ENCODE assay signal across 8 cellular contexts in genomic region chr17:68455756-68456528, GRCh38. TPM values are rescaled to one million over a fixed set of nuclear protein-coding genes. Genes with fewer than 3 reads are reported as not detected.
DNase-seq lines count a peak whose midpoint lies in the region; ATAC-seq and TF ChIP-seq lines count a peak whose summit lies in the region.

No MANE protein-coding gene starts in this region.

- H3K4me1 ChIP-seq in IMR-90 (ENCODE audit: control insufficient read depth, insufficient read depth, low read length), result peaks cover 2% of the 10 kb centered on the region; the same call in 1 of the 2 replicates

- H3K14ac ChIP-seq in IMR-90 (replicated peaks; ENCODE audit: low read depth, low read length), result peak overlapping the region; percentile 72

- H2BK15ac ChIP-seq in IMR-90 (ENCODE audit: low read depth, low read length), result peak overlapping the region; percentile 21; the same call in 1 of the 3 replicates

- DNase-seq in COLO829 (ENCODE audit: low spot score) (peak; percentile 60), IMR-90 (peak; percentile 89), foreskin melanocyte (peak; percentile 97), renal cortical epithelial cell (ENCODE audit: low read depth) (peak; percentile 31), D341Med (ENCODE audit: low spot score) (no peak), DMS79 treated with DMSO at 0.1 percent for 48 hours (lab: John Stamatoyannopoulos, UW) (no peak)

- TF ChIP-seq POLR2A in IMR-90 (IDR thresholded peaks at IDR 0.05; ENCODE audit: low read depth, low read length), result no peak

- H3K9me3 ChIP-seq in IMR-90 (ENCODE audit: control insufficient read depth, insufficient read depth, low read length), result no peaks in the 10 kb centered on the region

- TF ChIP-seq CTCF in IMR-90 (conservative IDR thresholded peaks at IDR 0.05; ENCODE audit: low read depth, low read length), result no peak
- no peak for TF ChIP-seq CTCF in VCaP (conservative IDR thresholded peaks at IDR 0.05)

- TSS peak; percentile 48 for BruUV-seq in IMR-90 (replicated peaks; lab: Mats Ljungman, UMichigan)

- CTCF ChIA-PET in IMR-90 (lab: Yijun Ruan, JAX), result interaction anchor here (1.9 kb wide), 1 partner anchor 20 kb away, joined by 6 read pairs; no protein-coding TSS in a partner anchor

- H4K5ac ChIP-seq in IMR-90 (ENCODE audit: low read depth, low read length), result peak overlapping the region; percentile 55

- peak overlapping the region; percentile 50; the same call in 1 of the 2 replicates for H3K23ac ChIP-seq in IMR-90 (ENCODE audit: low read depth, low read length)

- 0% methylated on average over 1 of the region's 10 CpGs; no CpG with 5 or more reads in 1 of the 2 experiments for WGBS in IMR-90 (ENCODE audit: extremely low coverage in 2 of 2, insufficient read length in 1 of 2), 2 experiments

- POLR2A ChIA-PET in IMR-90 (lab: Charles Lee; ENCODE audit: unreplicated experiment), result interaction anchor here (0.5 kb wide), 1 partner anchor 1480 kb away, joined by 5 read pairs; no protein-coding TSS in a partner anchor

- peak overlapping the region; percentile 90 for H3K4ac ChIP-seq in IMR-90 (ENCODE audit: low read depth, low read length)

- peak overlapping the region; percentile 89 for H2AFZ ChIP-seq in IMR-90 (replicated peaks; ENCODE audit: low read length, poor library complexity)

- no peaks in the 10 kb centered on the region for H3K9me1 ChIP-seq in IMR-90 (ENCODE audit: insufficient read depth, low read length)

- H2AK5ac ChIP-seq in IMR-90 (ENCODE audit: low read depth, low read length), result peak overlapping the region; percentile 84

- no peak for TF ChIP-seq RAD21 in IMR-90 (IDR thresholded peaks at IDR 0.05; ENCODE audit: low read length)

- peak overlapping the region; percentile 12; the same call in 1 of the 2 replicates for H2BK120ac ChIP-seq in IMR-90 (ENCODE audit: low read depth, low read length)

- peak overlapping the region; percentile 83 for H3K56ac ChIP-seq in IMR-90 (ENCODE audit: extremely low read depth, insufficient read depth, low read length)

- in situ Hi-C loops in IMR-90 (cut with MboI; ENCODE audit: low sequenced_read_pairs), result loop anchor here (25.0 kb wide), 1 partner anchor 494 kb away; no protein-coding TSS in a partner anchor

- ATAC-seq in IMR-90 (ENCODE audit: low read depth), result peak; percentile 3
- ATAC-seq in GM21515 (IDR thresholded peaks at IDR 0.05; ENCODE audit: unreplicated experiment), result no peak

- H3K4me2 ChIP-seq in IMR-90 (ENCODE audit: low read depth, low read length), result peak overlapping the region; percentile 93

- H2AK9ac ChIP-seq in IMR-90 (replicated peaks; ENCODE audit: low read depth, low read length, poor library complexity), result peak overlapping the region; percentile 86

- dilution Hi-C loops in IMR-90 (cut with HindIII; ENCODE audit: low sequenced_read_pairs, unreplicated experiment), result no loop called here

- intact Hi-C loops in IMR-90 (cut with micrococcal nuclease), result loop anchor here (5.0 kb wide), 1 partner anchor 74 kb away; no protein-coding TSS in a partner anchor

- peaks cover 7% of the 10 kb centered on the region for H3K36me3 ChIP-seq in IMR-90 (ENCODE audit: control insufficient read depth, insufficient read depth, low read length)

- H2BK20ac ChIP-seq in IMR-90 (ENCODE audit: low read depth, low read length), result peak overlapping the region; percentile 10; the same call in 1 of the 2 replicates

- peak overlapping the region; percentile 88 for H3K4me3 ChIP-seq in IMR-90 (ENCODE audit: insufficient read depth, low read depth, low read length)

- peaks cover 12 to 39% of the 10 kb centered on the region in 2 experiments; a peak in 3 of 4 replicates for H3K79me1 ChIP-seq in IMR-90 (ENCODE audit: low read depth in 1 of 2, low read length in 2 of 2)

- H3K27me3 ChIP-seq in IMR-90 (ENCODE audit: control insufficient read depth, insufficient read depth, low read length), result no peaks in the 10 kb centered on the region

- H4K20me1 ChIP-seq in IMR-90 (ENCODE audit: insufficient read depth, low read length), result peaks cover 29% of the 10 kb centered on the region; the same call in 1 of the 2 replicates

- H4K91ac ChIP-seq in IMR-90 (ENCODE audit: insufficient read depth, low read depth, low read length), result peak overlapping the region; percentile 40

- H2BK5ac ChIP-seq in IMR-90 (ENCODE audit: low read depth, low read length, poor library complexity, severe bottlenecking), result peak overlapping the region; percentile 83

- H3K9ac ChIP-seq in IMR-90 (ENCODE audit: low read depth, low read length), result peak overlapping the region; percentile 83

- peak overlapping the region; percentile 86 for H3K27ac ChIP-seq in IMR-90 (ENCODE audit: insufficient read depth, low read length)
- H3K27ac ChIP-seq in VCaP, result peak overlapping the region; percentile 62

- peak overlapping the region in 1 of 2 experiments; percentile 41; a peak in 3 of 4 replicates for H4K8ac ChIP-seq in IMR-90 (ENCODE audit: low read depth in 2 of 2, low read length in 2 of 2)

- H3K18ac ChIP-seq in IMR-90 (ENCODE audit: low read depth, low read length), result peak overlapping the region; percentile 62

TF ChIP-seq in IMR-90, 13 proteins besides CTCF, POLR2A, EP300 and RAD21:
- TF ChIP-seq RCOR1 (IDR thresholded peaks at IDR 0.05; ENCODE audit: insufficient replicate concordance, low read length) (no peak), CEBPB (IDR thresholded peaks at IDR 0.05; ENCODE audit: low read depth, low read length) (peak; percentile 99), ELK1 (IDR thresholded peaks at IDR 0.05; ENCODE audit: borderline replicate concordance, low read depth, low read length) (no peak), MAFK (IDR thresholded peaks at IDR 0.05; ENCODE audit: low read depth, low read length) (peak; percentile 26; the same call in 1 of the 2 replicates), CHD1 (IDR thresholded peaks at IDR 0.05; ENCODE audit: low read depth, low read length) (peak; percentile 90), USF2 (IDR thresholded peaks at IDR 0.05; ENCODE audit: low read depth, low read length) (no peak), MXI1 (IDR thresholded peaks at IDR 0.05; ENCODE audit: borderline replicate concordance, low read depth, low read length) (0 out of 2 replicates have a peak, but pooled peaks have one; percentile 8)

RNA-seq across cellular contexts. Expression of gene WIPI1, which starts 1.4 kb away (rescaled TPM):
- total RNA-seq in IMR-90 (2012; rRNA removed) (74.2 and 129 TPM in 2 replicates), renal cortical epithelial cell (50.7 and 116 TPM in 2 replicates)
- polyA plus RNA-seq in IMR-90 (2012; rRNA removed), result 69.4 and 78.6 TPM in 2 replicates
- polyA plus RNA-seq in IMR-90 (2012; cell fraction: cytosol; rRNA removed), result 45.3 and 55.4 TPM in 2 replicates
- 42.7 and 88.2 TPM in 2 replicates for polyA plus RNA-seq in IMR-90 (2012; cell fraction: nucleus; rRNA removed; ENCODE audit: low replicate concordance)

RNA-seq across cellular contexts. Expression of gene PRKAR1A, which starts 56.3 kb away (rescaled TPM):
- total RNA-seq in IMR-90 (2012; rRNA removed), result 256 and 278 TPM in 2 replicates
- polyA plus RNA-seq in IMR-90 (2012; rRNA removed), result 138 and 145 TPM in 2 replicates
- polyA plus RNA-seq in IMR-90 (2012; cell fraction: cytosol; rRNA removed), result 52.4 and 128 TPM in 2 replicates
- polyA plus RNA-seq in IMR-90 (2012; cell fraction: nucleus; rRNA removed; ENCODE audit: low replicate concordance), result 58.9 and 125 TPM in 2 replicates
- total RNA-seq in renal cortical epithelial cell, result 297 and 322 TPM in 2 replicates

Comparison
In these comparisons a context has a peak if more than half of its experiments do, and no peak if none do; other contexts are left out.
1. DNase-seq: peak in COLO829 (single experiment), IMR-90 (single experiment), foreskin melanocyte (single experiment) and renal cortical epithelial cell (single experiment); none in D341Med (single experiment) and DMS79 treated with DMSO at 0.1 percent for 48 hours (single experiment).